In the genomic region with DNA sequence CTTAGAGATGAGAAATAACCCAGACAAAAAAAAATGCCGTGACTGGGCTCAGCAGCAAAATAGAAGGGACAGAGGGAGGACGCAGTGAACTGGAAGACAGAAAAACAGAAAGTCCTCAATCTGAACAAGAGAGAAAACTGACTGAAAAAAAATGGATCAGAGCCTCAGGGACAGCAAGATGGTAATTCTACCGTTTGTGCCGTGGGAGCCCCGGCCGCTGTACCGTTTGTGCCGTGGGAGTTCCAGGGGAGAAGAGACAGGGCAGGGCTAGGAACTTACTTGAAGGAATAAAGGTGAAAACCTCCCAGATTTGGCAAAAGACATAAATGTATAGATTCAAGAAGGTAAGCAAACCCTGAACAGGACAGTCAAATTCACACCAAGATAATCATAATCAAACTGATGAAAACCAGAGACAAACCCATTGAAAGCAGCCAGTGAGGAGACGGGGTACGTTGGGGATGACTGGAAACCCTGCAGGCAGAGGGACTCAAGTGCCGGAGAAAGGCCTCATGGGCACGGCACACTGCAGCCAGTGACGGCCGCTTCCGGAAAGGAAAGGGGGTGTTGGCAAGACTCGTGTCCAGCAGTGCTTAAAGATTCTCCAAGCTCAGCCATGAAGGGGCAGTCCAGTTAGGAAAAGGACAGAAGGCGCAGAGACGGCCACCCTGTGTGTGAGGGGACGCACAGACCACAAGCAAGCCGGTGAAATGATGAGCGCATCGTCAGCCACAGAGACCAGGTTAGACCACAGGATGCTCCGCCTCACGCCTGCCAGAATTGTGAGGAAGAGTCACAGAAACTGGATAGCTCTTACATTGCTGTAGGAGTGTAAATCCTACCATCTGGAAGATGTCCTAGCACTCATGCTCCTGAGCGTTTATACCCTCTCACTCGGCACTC, we compare ENCODE assay signal across 11 cellular contexts. TPM values are rescaled to one million over a fixed set of nuclear protein-coding genes. Genes with fewer than 3 reads are reported as not detected.
DNase-seq lines count a peak whose midpoint lies in the region; ATAC-seq, FAIRE-seq and TF ChIP-seq lines count a peak whose summit lies in the region.
"Had no signal": no experiment of that assay in that cellular context is flagged by ENCODE, and none has a peak within 500 bp of the region (broad histone marks: within the 10 kb centered on the region; RNA-seq: fewer than 3 reads in every experiment).

No MANE protein-coding gene starts in this region.

- no peaks in the 10 kb centered on the region for H3K9me3 Mint-ChIP-seq in immature natural killer cell

- H3K27ac Mint-ChIP-seq in T-helper 17 cell (peak overlapping the region; percentile 88), immature natural killer cell (no peak overlapping the region)

- no peaks in the 10 kb centered on the region for H3K27me3 ChIP-seq in foreskin keratinocyte

- no peak for TF ChIP-seq CTCF in foreskin keratinocyte (conservative IDR thresholded peaks at IDR 0.05)

- H3K27me3 Mint-ChIP-seq in T-helper 17 cell (no peaks in the 10 kb centered on the region), immature natural killer cell (ENCODE audit: low read depth in 3 of 3) (peaks cover 0 to 2% (median 0%) of the 10 kb centered on the region in 3 donors)

- FAIRE-seq in GM18507 (lab: Jason Lieb, UNC): peak; percentile 53

- no peaks in the 10 kb centered on the region for H3K4me1 ChIP-seq in foreskin keratinocyte

- DNase-seq in GM18507 (ENCODE audit: extremely low spot score, insufficient read length, low read depth) (no peak), T-helper 17 cell (no peak), immature natural killer cell (no peak), left ventricle myocardium superior (no peak), foreskin keratinocyte (no peak)
- no peak for DNase-seq in stimulated activated naive CD4-positive, alpha-beta T cell treated with Interleukin-2 at 50 U/mL for 16 hours (lab: John Stamatoyannopoulos, UW)
- DNase-seq: effector CD8-positive, alpha-beta T cell; NCI-H1417; T-helper 1 cell had no signal

- intact Hi-C loops in left ventricle myocardium superior (cut with micrococcal nuclease): no loop called here

- H3K36me3 Mint-ChIP-seq in T-helper 17 cell (ENCODE audit: low read depth): peaks cover 5% of the 10 kb centered on the region
- H3K36me3 Mint-ChIP-seq in immature natural killer cell: peaks cover 14 to 28% (median 25%) of the 10 kb centered on the region in 3 donors

- ATAC-seq in GM21367 (IDR thresholded peaks at IDR 0.05; ENCODE audit: unreplicated experiment): peak; percentile 20
- ATAC-seq in HG02981 (IDR thresholded peaks at IDR 0.05; ENCODE audit: unreplicated experiment): peak; percentile 25
- ATAC-seq in T-helper 17 cell: no peak
- no peak for ATAC-seq in left ventricle myocardium superior
- no peak for ATAC-seq in foreskin keratinocyte

- H3K4me3 Mint-ChIP-seq in T-helper 17 cell (no peak overlapping the region), immature natural killer cell (no peak overlapping the region)

- peaks cover 7% of the 10 kb centered on the region for H3K4me1 Mint-ChIP-seq in T-helper 17 cell
- peaks cover 0 to 8% of the 10 kb centered on the region in 2 donors for H3K4me1 Mint-ChIP-seq in immature natural killer cell

- H3K27ac ChIP-seq in foreskin keratinocyte: no peak overlapping the region

- no peaks in the 10 kb centered on the region for H3K9me3 ChIP-seq in T-helper 17 cell (ENCODE audit: control insufficient read depth, low read length, poor library complexity, severe bottlenecking)

RNA-seq across cellular contexts. Expression of gene NFATC1, which starts 40.0 kb away (rescaled TPM):
- total RNA-seq in T-helper 17 cell (10 to 100 TPM; 73.4 to 77.8 TPM), left ventricle myocardium superior (18.7 TPM), foreskin keratinocyte (4.4 and 7.3 TPM in 2 replicates)
- polyA plus RNA-seq in immature natural killer cell (10 to 100 TPM in 1 of 3 donors, 1 to 10 TPM in 2; 3.1 to 17.6 (median 8.9) TPM), foreskin keratinocyte (4.3 and 6.8 TPM in 2 replicates)

Comparison
In these comparisons a context has a peak if more than half of its experiments do, and no peak if none do; other contexts are left out.
1. ATAC-seq: peak in GM21367 (single experiment) and HG02981 (single experiment); none in T-helper 17 cell (single experiment), left ventricle myocardium superior (single experiment) and foreskin keratinocyte (single experiment).